In genomic region chr2:233681534-233682099, GRCh38 we compare ENCODE assay signal across 17 cellular contexts. TPM values are rescaled to one million over a fixed set of nuclear protein-coding genes. Genes with fewer than 3 reads are reported as not detected.
DNase-seq lines count a peak whose midpoint lies in the region; ATAC-seq, FAIRE-seq and TF ChIP-seq lines count a peak whose summit lies in the region.
"Had no signal": no experiment of that assay in that cellular context is flagged by ENCODE, and none has a peak within 500 bp of the region (broad histone marks: within the 10 kb centered on the region; RNA-seq: fewer than 3 reads in every experiment).

Gene UGT1A7, plus strand, starts transcription at chr2:233681901. Its CDS starts 37 bp downstream, at chr2:233681938.

- POLR2A ChIA-PET in A549 (lab: Yijun Ruan, JAX) = no interaction called here
- POLR2A ChIA-PET in PC-9 (lab: Charles Lee; ENCODE audit: unreplicated experiment) = interaction anchor here (0.6 kb wide), 1 partner anchor 115 kb away, joined by 7 read pairs; no protein-coding TSS in a partner anchor

- no peak within 1 kb of the TSS for H3K9ac ChIP-seq in BLaER1

- H3K36me3 ChIP-seq in BLaER1 (no peaks in the 10 kb centered on the region), PC-9 (ENCODE audit: low read depth) (no peaks in the 10 kb centered on the region), esophagus squamous epithelium (no peaks in the 10 kb centered on the region), MG63 (no peaks in the 10 kb centered on the region), tibial nerve (no peaks in the 10 kb centered on the region)
- H3K36me3 ChIP-seq: HAP-1 had no signal

- TF ChIP-seq EP300 in A549 (IDR thresholded peaks at IDR 0.05) = peak in 1 of 2 experiments; percentile 33; a peak in 1 of 5 replicates
- TF ChIP-seq EP300 in tibial nerve (IDR thresholded peaks at IDR 0.05) = no peak

- H3K27ac ChIP-seq in A549 (peak within 1 kb of the TSS; percentile 45 to 80), BLaER1 (no peak within 1 kb of the TSS), PC-9 (no peak within 1 kb of the TSS), esophagus squamous epithelium (peak within 1 kb of the TSS; percentile 18 to 78 (median 62)), tibial nerve (no peak within 1 kb of the TSS)

- intact Hi-C loops in PC-9 (cut with micrococcal nuclease; ENCODE audit: unreplicated experiment) (no loop called here), esophagus squamous epithelium (cut with DNase I) (no loop called here)

- H4K20me1 ChIP-seq in BLaER1 = no peaks in the 10 kb centered on the region
- H4K20me1 ChIP-seq in PC-9 (ENCODE audit: insufficient read depth) = no peaks in the 10 kb centered on the region

- no peaks in the 10 kb centered on the region for H3K79me2 ChIP-seq in PC-9 (ENCODE audit: low read depth)

- no peak for FAIRE-seq in A549 (lab: Jason Lieb, UNC)
- FAIRE-seq: A204.1, GM12878, H1 had no signal

- TF ChIP-seq CTCF in A549 (IDR thresholded peaks at IDR 0.05) (no peak), PC-9 (conservative IDR thresholded peaks at IDR 0.05) (no peak), esophagus squamous epithelium (IDR thresholded peaks at IDR 0.05) (no peak), tibial nerve (IDR thresholded peaks at IDR 0.05) (no peak)

- ATAC-seq in A549 (peak in 1 of 2 experiments; percentile 26; a peak in 2 of 6 replicates), GM19324 (IDR thresholded peaks at IDR 0.05; ENCODE audit: low FRiP score, unreplicated experiment) (no peak)
- ATAC-seq: GM12878 had no signal

- WGBS in A549 (ENCODE audit: missing lambda C conversion rate) = 81% methylated on average over 5 of the region's 5 CpGs
- 40 to 47% methylated on average over 4 to 5 of the region's 5 CpGs for WGBS in esophagus squamous epithelium, 2 donors
- 77 to 90% methylated on average over 5 of the region's 5 CpGs for WGBS in tibial nerve, 2 donors

- H3K27me3 ChIP-seq in BLaER1 (no peaks in the 10 kb centered on the region), PC-9 (ENCODE audit: insufficient read depth, low read depth) (no peaks in the 10 kb centered on the region), esophagus squamous epithelium (no peaks in the 10 kb centered on the region), MG63 (no peaks in the 10 kb centered on the region), tibial nerve (no peaks in the 10 kb centered on the region)

- H3K9me3 ChIP-seq in A549 (peaks cover 15% of the 10 kb centered on the region), BLaER1 (no peaks in the 10 kb centered on the region), PC-9 (ENCODE audit: insufficient read depth, low read depth) (0 out of 2 replicates have a peak, but pooled peaks cover 4% of the 10 kb centered on the region), esophagus squamous epithelium (no peaks in the 10 kb centered on the region), MG63 (no peaks in the 10 kb centered on the region), tibial nerve (no peaks in the 10 kb centered on the region)
- H3K9me3 ChIP-seq: HAP-1 had no signal

- H3K4me2 ChIP-seq in A549 (no peak within 1 kb of the TSS), BLaER1 (peak within 1 kb of the TSS; percentile 42), PC-9 (no peak within 1 kb of the TSS)

- H3F3A ChIP-seq in PC-9 (ENCODE audit: insufficient read depth, low read depth) = no peaks in the 10 kb centered on the region

- H3K4me3 ChIP-seq in A549 (no peak within 1 kb of the TSS), BLaER1 (no peak within 1 kb of the TSS), PC-9 (no peak within 1 kb of the TSS), esophagus squamous epithelium (peak within 1 kb of the TSS; percentile 25 to 51 (median 41)), MG63 (no peak within 1 kb of the TSS), tibial nerve (no peak within 1 kb of the TSS)
- H3K4me3 ChIP-seq: GM12878, HAP-1 had no signal

- H3K4me1 ChIP-seq in A549 (peaks cover 9% of the 10 kb centered on the region; the same call in 1 of the 3 replicates), BLaER1 (peaks cover 13% of the 10 kb centered on the region), PC-9 (replicated peaks; ENCODE audit: insufficient read depth) (no peaks in the 10 kb centered on the region), esophagus squamous epithelium (peaks cover 5 to 38% (median 10%) of the 10 kb centered on the region in 3 donors), tibial nerve (no peaks in the 10 kb centered on the region)

- no peak for DNase-seq in A549 (ENCODE audit: low read depth in 1 of 2, low spot score in 1 of 2)
- DNase-seq in PC-9 = peak in 1 of 2 experiments; percentile 31
- DNase-seq in esophagus squamous epithelium (lab: John Stamatoyannopoulos, UW) = no peak
- no peak for DNase-seq in MG63
- DNase-seq in tibial nerve (ENCODE audit: low spot score in 2 of 2) = no peak
- DNase-seq: Calu3; CD4-positive, CD25-positive, alpha-beta regulatory T cell; DMS 273 treated with DMSO at 0.1 percent for 48 hours had no signal

- H3K9me2 ChIP-seq in PC-9 (ENCODE audit: insufficient read depth) = no peaks in the 10 kb centered on the region

- CTCF ChIA-PET in A549 (lab: Yijun Ruan, JAX) = interaction anchor here (0.5 to 1.8 kb wide), 4 partner anchors 10 to 1201 kb away, joined by 3 to 4 read pairs (median 4); no protein-coding TSS in a partner anchor
- CTCF ChIA-PET in PC-9 (lab: Charles Lee) = no interaction called here

- H2AFZ ChIP-seq in PC-9 = no peak within 1 kb of the TSS

- BruUV-seq in PC-9 (replicated peaks; lab: Mats Ljungman, UMichigan) = no TSS peak

- TF ChIP-seq RAD21 in A549 (conservative IDR thresholded peaks at IDR 0.05 in 1 of 2, IDR thresholded peaks at IDR 0.05 in 1 of 2) = no peak

- no peak for TF ChIP-seq POLR2A in A549 (IDR thresholded peaks at IDR 0.05; ENCODE audit: low read length)
- peak in 2 of 4 donors; percentile 34 to 68 for TF ChIP-seq POLR2A in esophagus squamous epithelium (IDR thresholded peaks at IDR 0.05)
- TF ChIP-seq POLR2A in tibial nerve (IDR thresholded peaks at IDR 0.05) = no peak

TF ChIP-seq in A549, 52 proteins besides CTCF, POLR2A, EP300 and RAD21:
- TF ChIP-seq EHF (CRISPR knock-in tag; IDR thresholded peaks at IDR 0.05) (no peak), MAX (IDR thresholded peaks at IDR 0.05) (no peak), CEBPB (IDR thresholded peaks at IDR 0.05) (0 out of 4 replicates have a peak, but pooled peaks of 1 of the 2 experiments have one; percentile 15), SREBF2 (IDR thresholded peaks at IDR 0.05) (no peak), TP53 (CRISPR knock-in tag; IDR thresholded peaks at IDR 0.05) (no peak), MAFK (IDR thresholded peaks at IDR 0.05; ENCODE audit: partially characterized antibody) (no peak), FOSB (CRISPR knock-in tag; IDR thresholded peaks at IDR 0.05) (no peak), NR3C1 (IDR thresholded peaks at IDR 0.05) (no peak), JUNB (IDR thresholded peaks at IDR 0.05) (peak; percentile 20; the same call in 1 of the 2 replicates)

RNA-seq across cellular contexts. Expression of gene UGT1A7, which starts in this region (rescaled TPM):
- polyA plus RNA-seq in A549 (2011; rRNA removed) (8.9 and 10.0 TPM in 2 replicates), A549 (2017; fragmentation: RNase III; extraction: RNeasy Plus Mini Kit Qiagen cat#74134 plus additional on column Dnase treatment) (6.9 to 9.8 TPM (median 9.3 TPM) in 3 replicates)
- 0.93 and 1.1 TPM in 2 replicates for polyA plus RNA-seq in A549 (2012; cell fraction: cytosol; rRNA removed)
- 1.2 and 2.3 TPM in 2 replicates for polyA plus RNA-seq in A549 (2012; cell fraction: nucleus; rRNA removed)
- polyA minus RNA-seq in A549 (2011; rRNA and poly(A)+ RNA removed) = 3.8 and 5.9 TPM in 2 replicates
- total RNA-seq in PC-9 (2021) (20.3 and 26.7 TPM in 2 replicates), esophagus squamous epithelium (100 to 1,000 TPM in 1 of 4 donors, 10 to 100 TPM in 3; 28.1 to 145 (median 78.5) TPM), tibial nerve (not detected)
- 0.10 TPM in 1 of 2 replicates, not detected in the other for total RNA-seq in MG63 (2014; rRNA removed; shearing (Covaris generic); ENCODE audit: low replicate concordance)
- total RNA-seq: CD4-positive, CD25-positive, alpha-beta regulatory T cell; G401; GM12878; H1; HT1080 had no signal
- polyA plus RNA-seq: BJ; CD4-positive, CD25-positive, alpha-beta regulatory T cell; GM12878; H1 had no signal

Comparison
In these comparisons a context has a peak if more than half of its experiments do, and no peak if none do; other contexts are left out.
1. RNA of gene UGT1A7 (total RNA-seq): 28.1 to 145 TPM in esophagus squamous epithelium and 20.3 to 26.7 TPM in PC-9; 0.10 TPM in MG63 and not detected in tibial nerve; every median in the first group is over 10 times any median in the second.
2. H3K27ac ChIP-seq: peak in A549 (2 of 2) and esophagus squamous epithelium (4 of 4); none in BLaER1 (single experiment), PC-9 (single experiment) and tibial nerve (0 of 4).
3. H3K4me3 ChIP-seq: peak in esophagus squamous epithelium (4 of 4); none in A549 (single experiment), BLaER1 (single experiment), PC-9 (single experiment), MG63 (single experiment) and tibial nerve (0 of 4).